8 cellular contexts compared by ENCODE assay signal in genomic region chr2:87956613-87957012, GRCh38. TPM values are rescaled to one million over a fixed set of nuclear protein-coding genes. Genes with fewer than 3 reads are reported as not detected.
"Had no signal": no experiment of that assay in that cellular context is flagged by ENCODE, and none has a peak within 500 bp of the region (broad histone marks: within the 10 kb centered on the region; RNA-seq: fewer than 3 reads in every experiment).

No MANE protein-coding gene starts in this region.

RNA-seq across cellular contexts. Expression of gene RNU2-63P, which starts 59.7 kb away (rescaled TPM):
- total RNA-seq: ascending aorta, endothelial cell of umbilical vein, frontal cortex, liver, sigmoid colon, subcutaneous adipose tissue, thoracic aorta, vagina had no signal
